Comparison of ENCODE assay signal across 8 cellular contexts in the genomic region with DNA sequence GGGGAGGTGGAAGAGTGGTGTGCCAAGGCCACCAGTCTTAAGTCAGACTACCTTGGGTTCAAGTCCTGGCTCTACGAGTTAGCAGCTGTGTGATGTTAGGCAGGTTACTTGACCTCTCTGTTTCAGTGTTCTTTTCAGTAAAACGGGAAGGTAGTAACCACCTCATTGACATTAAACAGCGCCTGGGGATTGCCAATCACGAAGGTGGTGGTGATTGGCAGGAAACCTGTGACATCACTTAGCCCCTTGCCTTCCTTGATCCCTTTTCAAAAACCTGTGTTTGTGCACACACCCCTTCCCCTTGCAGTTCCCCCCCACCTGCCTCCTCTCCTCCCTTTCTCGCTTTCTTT. TPM values are rescaled to one million over a fixed set of nuclear protein-coding genes. Genes with fewer than 3 reads are reported as not detected.
A peak's percentile ranks its signal among the peaks of the same experiment; 100 is the strongest.
DNase-seq lines count a peak whose midpoint lies in the region; ATAC-seq and TF ChIP-seq lines count a peak whose summit lies in the region.

No MANE protein-coding gene starts in this region.

- no peak for TF ChIP-seq POLR2A in uterus (IDR thresholded peaks at IDR 0.05)

- H3K27me3 ChIP-seq in left ventricle myocardium inferior (ENCODE audit: low read depth) (no peaks in the 10 kb centered on the region), uterus (no peaks in the 10 kb centered on the region)

- peak overlapping the region; percentile 100 for H3K27ac ChIP-seq in left ventricle myocardium inferior (replicated peaks)
- peak overlapping the region; percentile 93 to 99 for H3K27ac ChIP-seq in uterus

- H3K27me3 Mint-ChIP-seq in dendritic cell treated with granulocyte-macrophage colony-stimulating factor and Interleukin-4, amounts not matched to agents 40 ng/mL and 50 ng/mL, for 4 days, result no peaks in the 10 kb centered on the region
- no peaks in the 10 kb centered on the region for H3K27me3 Mint-ChIP-seq in natural killer cell (ENCODE audit: low read depth in 2 of 2)
- H3K27me3 Mint-ChIP-seq in glutamatergic neuron (ENCODE audit: unreplicated experiment), result peaks cover 4% of the 10 kb centered on the region

- H3K27ac Mint-ChIP-seq in dendritic cell treated with granulocyte-macrophage colony-stimulating factor and Interleukin-4, amounts not matched to agents 40 ng/mL and 50 ng/mL, for 4 days, result peak overlapping the region; percentile 93
- peak overlapping the region; percentile 90 to 99 for H3K27ac Mint-ChIP-seq in natural killer cell
- no peak overlapping the region for H3K27ac Mint-ChIP-seq in glutamatergic neuron (ENCODE audit: unreplicated experiment)

- H3K36me3 ChIP-seq in left ventricle myocardium inferior (no peaks in the 10 kb centered on the region), uterus (no peaks in the 10 kb centered on the region)

- peaks cover 6% of the 10 kb centered on the region for H3K36me3 Mint-ChIP-seq in dendritic cell treated with granulocyte-macrophage colony-stimulating factor and Interleukin-4, amounts not matched to agents 40 ng/mL and 50 ng/mL, for 4 days (ENCODE audit: low read depth)
- H3K36me3 Mint-ChIP-seq in natural killer cell (no peaks in the 10 kb centered on the region), glutamatergic neuron (ENCODE audit: unreplicated experiment) (no peaks in the 10 kb centered on the region)

- H3K9me3 ChIP-seq in left ventricle myocardium inferior (replicated peaks), result no peaks in the 10 kb centered on the region
- H3K9me3 ChIP-seq in uterus, result no peaks in the 10 kb centered on the region

- no peak for ATAC-seq in natural killer cell

- H3K4me3 Mint-ChIP-seq in dendritic cell treated with granulocyte-macrophage colony-stimulating factor and Interleukin-4, amounts not matched to agents 40 ng/mL and 50 ng/mL, for 4 days, result peak overlapping the region; percentile 59
- peak overlapping the region; percentile 78 for H3K4me3 Mint-ChIP-seq in natural killer cell
- no peak overlapping the region for H3K4me3 Mint-ChIP-seq in glutamatergic neuron (ENCODE audit: unreplicated experiment)

- TF ChIP-seq CTCF in left ventricle myocardium inferior (IDR thresholded peaks at IDR 0.05; ENCODE audit: borderline replicate concordance), result no peak
- no peak for TF ChIP-seq CTCF in natural killer cell (IDR thresholded peaks at IDR 0.05)
- TF ChIP-seq CTCF in uterus (IDR thresholded peaks at IDR 0.05), result no peak
- no peak for TF ChIP-seq CTCF in glutamatergic neuron (IDR thresholded peaks at IDR 0.05; ENCODE audit: partially characterized antibody, unreplicated experiment)

- no peaks in the 10 kb centered on the region for H3K9me3 Mint-ChIP-seq in dendritic cell treated with granulocyte-macrophage colony-stimulating factor and Interleukin-4, amounts not matched to agents 40 ng/mL and 50 ng/mL, for 4 days
- H3K9me3 Mint-ChIP-seq in natural killer cell (no peaks in the 10 kb centered on the region), glutamatergic neuron (ENCODE audit: unreplicated experiment) (peaks cover 8% of the 10 kb centered on the region)

- intact Hi-C loops in left ventricle myocardium inferior (cut with micrococcal nuclease), result loop anchor here (10.0 kb wide), 1 partner anchor 597 kb away; no protein-coding TSS in a partner anchor
- intact Hi-C loops in cardiac septum (cut with DNase I), result loop anchor here (2.0 to 5.0 kb wide), 2 partner anchors 289 to 609 kb away; no protein-coding TSS in a partner anchor
- intact Hi-C loops in dendritic cell treated with granulocyte-macrophage colony-stimulating factor and Interleukin-4, amounts not matched to agents 40 ng/mL and 50 ng/mL, for 4 days (cut with micrococcal nuclease), result loop anchor here (5.0 to 10.0 kb wide), 2 partner anchors 57 to 149 kb away; no protein-coding TSS in a partner anchor
- intact Hi-C loops in natural killer cell (cut with micrococcal nuclease), result loop anchor here (10.0 kb wide), 1 partner anchor 147 kb away; no protein-coding TSS in a partner anchor
- intact Hi-C loops in uterus (cut with DNase I; ENCODE audit: low total_unique reads), result loop anchor here (10.0 kb wide), 3 partner anchors 347 to 607 kb away; no protein-coding TSS in a partner anchor

- H3K4me1 Mint-ChIP-seq in dendritic cell treated with granulocyte-macrophage colony-stimulating factor and Interleukin-4, amounts not matched to agents 40 ng/mL and 50 ng/mL, for 4 days (ENCODE audit: low read depth), result peaks cover 75% of the 10 kb centered on the region
- H3K4me1 Mint-ChIP-seq in natural killer cell, result peaks cover 80 to 81% of the 10 kb centered on the region in 2 donors
- peaks cover 55% of the 10 kb centered on the region for H3K4me1 Mint-ChIP-seq in glutamatergic neuron (ENCODE audit: low read depth, unreplicated experiment)

- peak overlapping the region; percentile 74 for H3K4me3 ChIP-seq in left ventricle myocardium inferior
- no peak overlapping the region for H3K4me3 ChIP-seq in uterus

- DNase-seq in left ventricle myocardium inferior, result no peak
- DNase-seq in cardiac septum (ENCODE audit: low spot score), result no peak
- no peak for DNase-seq in natural killer cell
- DNase-seq in uterus, result no peak
- no peak for DNase-seq in NK-92 treated with Interleukin-12 subunit alpha and Interleukin-12 subunit beta, amount 100 ng/mL, for 24 hours (lab: John Stamatoyannopoulos, UW)
- no peak for DNase-seq in glutamatergic neuron
- DNase-seq in NCI-H2029 treated with DMSO at 0.1 percent for 48 hours (lab: John Stamatoyannopoulos, UW), result no peak

- H3K4me1 ChIP-seq in left ventricle myocardium inferior (peaks cover 98% of the 10 kb centered on the region), uterus (peaks cover 30 to 61% of the 10 kb centered on the region in 2 donors)

RNA-seq across cellular contexts. Expression of a gene that starts 7.6 kb away (rescaled TPM):
- total RNA-seq in left ventricle myocardium inferior, result 16.5 TPM
- 25.3 TPM for total RNA-seq in cardiac septum
- 100 to 1,000 TPM; 109 to 114 (median 112) TPM for total RNA-seq in natural killer cell
- total RNA-seq in uterus, result 10 to 100 TPM; 13.8 to 69.0 (median 41.2) TPM
- total RNA-seq in glutamatergic neuron (ENCODE audit: unreplicated experiment), result 38.4 TPM
